In the genomic region with DNA sequence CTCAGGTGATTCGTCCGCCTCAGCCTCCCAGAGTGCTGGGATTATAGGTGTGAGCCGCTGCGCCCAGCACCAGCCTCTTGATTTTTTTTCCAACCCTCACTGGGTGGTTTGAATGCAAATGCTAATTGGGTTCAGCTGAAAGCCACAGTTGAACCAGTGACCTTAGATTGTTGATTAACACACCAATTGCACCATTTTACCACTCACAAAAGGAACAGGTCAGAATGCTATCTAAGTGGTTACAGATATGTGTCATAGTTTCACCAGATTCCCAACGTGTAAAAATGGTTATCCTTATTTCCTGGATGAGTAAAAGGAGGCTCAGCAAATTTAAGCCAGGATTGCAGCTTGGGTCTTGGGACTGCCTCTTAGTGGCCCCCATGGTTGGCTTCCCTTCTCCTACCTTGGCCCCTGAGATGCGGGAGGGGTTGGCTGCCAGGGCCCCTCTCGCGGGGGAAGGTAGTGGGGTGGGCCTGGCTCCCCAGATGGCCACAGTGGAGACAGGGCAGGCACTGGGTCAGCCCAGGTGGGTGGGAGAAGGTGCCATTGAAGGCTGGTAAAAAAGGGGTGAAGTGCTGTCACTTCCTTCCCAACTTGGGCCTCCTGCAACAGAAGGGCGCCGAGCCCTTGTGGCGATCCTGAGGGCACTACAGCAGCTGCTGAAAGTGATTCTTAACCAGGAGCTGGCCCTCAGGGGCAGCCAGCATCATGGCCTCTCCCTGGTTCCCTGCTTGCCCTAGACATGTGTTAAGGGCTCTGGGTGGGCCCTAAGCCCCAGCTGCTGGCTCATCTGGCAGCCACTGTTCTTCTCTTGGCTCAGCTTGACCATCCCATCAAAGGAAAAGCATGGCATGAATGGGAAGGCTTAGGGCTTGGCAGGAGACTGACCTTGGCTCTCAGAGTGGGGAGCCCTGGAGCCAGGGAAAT, we compare ENCODE assay signal across 14 cellular contexts.
DNase-seq lines count a peak whose midpoint lies in the region; ATAC-seq, FAIRE-seq and TF ChIP-seq lines count a peak whose summit lies in the region.
"Had no signal": no experiment of that assay in that cellular context is flagged by ENCODE, and none has a peak within 500 bp of the region (broad histone marks: within the 10 kb centered on the region; RNA-seq: fewer than 3 reads in every experiment).

No MANE protein-coding gene starts in this region.

- TF ChIP-seq EP300 in transverse colon (IDR thresholded peaks at IDR 0.05; ENCODE audit: low read depth): no peak

- peaks cover 18 to 57% (median 37%) of the 10 kb centered on the region in 4 donors for H3K4me1 ChIP-seq in transverse colon
- H3K4me1 ChIP-seq in heart right ventricle: peaks cover 35 to 85% (median 58%) of the 10 kb centered on the region in 9 donors

- TF ChIP-seq POLR2A in transverse colon (IDR thresholded peaks at IDR 0.05): no peak

- H3K9me3 ChIP-seq in transverse colon (no peaks in the 10 kb centered on the region), heart right ventricle (no peaks in the 10 kb centered on the region)

- in situ Hi-C loops in transverse colon (cut with MboI; ENCODE audit: low pct_ligation_motif_present in 1 of 4, low pct_unique_long_range_greater_than_20kb in 1 of 4, low sequenced_read_pairs in 3 of 4) (loop anchor here in 3 of 4 donors (10.0 to 25.0 kb wide), 3 partner anchors 277 to 530 kb away; no protein-coding TSS in a partner anchor), GM13977 (cut with MboI; ENCODE audit: low pct_unique_long_range_greater_than_20kb, low sequenced_read_pairs, unreplicated experiment) (loop anchor here (25.0 kb wide), 1 partner anchor 280 kb away; a partner anchor contains a TSS)

- H3K27ac ChIP-seq in transverse colon (peak overlapping the region; percentile 10 to 46 (median 20)), heart right ventricle (peak overlapping the region in 3 of 10 donors; percentile 6 to 93 (median 89))
- H3K27ac ChIP-seq: 22Rv1 had no signal

- H3K27me3 ChIP-seq in transverse colon: no peaks in the 10 kb centered on the region
- no peaks in the 10 kb centered on the region for H3K27me3 ChIP-seq in heart right ventricle

- peak; percentile 93 for FAIRE-seq in RCC 7860 (lab: Jason Lieb, UNC)
- FAIRE-seq in D721Med (lab: Jason Lieb, UNC): no peak

- intact Hi-C loops in transverse colon (cut with DNase I; ENCODE audit: low total_unique reads): no loop called here
- intact Hi-C loops in heart right ventricle (cut with DNase I): loop anchor here in 1 of 10 donors (10.0 kb wide), 1 partner anchor 617 kb away; no protein-coding TSS in a partner anchor

- WGBS in transverse colon (ENCODE audit: low coverage in 1 of 2), 2 donors: 68 to 76% methylated on average over 4 to 11 of the region's 11 CpGs
- WGBS in heart right ventricle, 2 donors: 86 to 91% methylated on average over 11 of the region's 11 CpGs

- H3K36me3 ChIP-seq in transverse colon: no peaks in the 10 kb centered on the region
- H3K36me3 ChIP-seq in heart right ventricle: no peaks in the 10 kb centered on the region

- no peak for TF ChIP-seq CTCF in transverse colon (IDR thresholded peaks at IDR 0.05)
- TF ChIP-seq CTCF in heart right ventricle (IDR thresholded peaks at IDR 0.05): no peak
- TF ChIP-seq CTCF in GM13977 (IDR thresholded peaks at IDR 0.05; ENCODE audit: extremely low read depth, insufficient read depth, missing control alignments): no peak
- no peak for TF ChIP-seq CTCF in D721Med (IDR thresholded peaks at IDR 0.05; ENCODE audit: insufficient read depth, missing control alignments)

- no peak for ATAC-seq in heart right ventricle

- DNase-seq in DMS 273 (lab: John Stamatoyannopoulos, UW; ENCODE audit: unreplicated experiment) (peak; percentile 45), DMS 273 treated with DMSO at 0.1 percent for 48 hours (lab: John Stamatoyannopoulos, UW) (no peak), RCC 7860 (ENCODE audit: low spot score) (peak; percentile 89), glomerular visceral epithelial cell (ENCODE audit: extremely low spot score) (peak; percentile 74), transverse colon (no peak), heart right ventricle (no peak), GM13977 (ENCODE audit: low spot score) (no peak), D721Med (ENCODE audit: insufficient read length, low spot score) (no peak)
- DNase-seq: activated CD4-positive, alpha-beta T cell treated with anti-CD3 and anti-CD28 coated beads for 4 hours; effector CD8-positive, alpha-beta T cell; GDM1; islet precursor cell; Karpas-422 had no signal

- H3K4me3 ChIP-seq in transverse colon (no peak overlapping the region), heart right ventricle (no peak overlapping the region)

Comparison
In these comparisons a context has a peak if more than half of its experiments do, and no peak if none do; other contexts are left out.
1. DNase-seq: peak in DMS 273 (single experiment), RCC 7860 (single experiment) and glomerular visceral epithelial cell (single experiment); none in DMS 273 treated with DMSO at 0.1 percent for 48 hours (single experiment), transverse colon (single experiment), heart right ventricle (0 of 2), GM13977 (single experiment) and D721Med (single experiment).